ENCODE assay signal across 25 cellular contexts in genomic region chr1:115423776-115424175, GRCh38.
"Had no signal": no experiment of that assay in that cellular context is flagged by ENCODE, and none has a peak within 500 bp of the region (broad histone marks: within the 10 kb centered on the region; RNA-seq: fewer than 3 reads in every experiment).

No MANE protein-coding gene starts in this region.

- H3K27ac Mint-ChIP-seq: activated CD4-positive, alpha-beta T cell treated with anti-CD3 and anti-CD28 coated beads, Interleukin-2, amount 10 ng/mL, durations not matched to agents 7 days and 5 days; activated CD8-positive, alpha-beta T cell treated with anti-CD3 and anti-CD28 coated beads, Interleukin-2, amount 10 ng/mL, durations not matched to agents 7 days and 5 days; activated T-cell treated with anti-CD3 and anti-CD28 coated beads, Interleukin-2, amount 50 U/mL, for 24 hours; dendritic cell treated with granulocyte-macrophage colony-stimulating factor and Interleukin-4, amounts not matched to agents 40 ng/mL and 50 ng/mL, for 4 days; nephron had no signal

- H3K4me1 Mint-ChIP-seq: activated CD4-positive, alpha-beta T cell treated with anti-CD3 and anti-CD28 coated beads, Interleukin-2, amount 10 ng/mL, durations not matched to agents 7 days and 5 days; nephron had no signal

- H3K4me1 ChIP-seq: breast epithelium had no signal

- H3K27ac ChIP-seq: breast epithelium, left ventricle myocardium inferior, thyroid gland had no signal

- H3K27me3 Mint-ChIP-seq: dendritic cell treated with granulocyte-macrophage colony-stimulating factor and Interleukin-4, amounts not matched to agents 40 ng/mL and 50 ng/mL, for 4 days had no signal

- H3K36me3 ChIP-seq: breast epithelium, left ventricle myocardium inferior, thyroid gland had no signal

- DNase-seq: activated CD4-positive, alpha-beta T cell treated with anti-CD3 and anti-CD28 coated beads, Interleukin-2, amount 10 ng/mL, durations not matched to agents 7 days and 5 days; activated CD8-positive, alpha-beta T cell treated with anti-CD3 and anti-CD28 coated beads, Interleukin-2, amount 10 ng/mL, durations not matched to agents 7 days and 5 days; activated effector memory CD4-positive, alpha-beta T cell treated with Interleukin-2 at 50 U/mL for 16 hours; activated naive CD4-positive, alpha-beta T cell treated with anti-CD3 and anti-CD28 coated beads, Interleukin-2, amount 50 U/mL, for 16 hours; activated T-cell treated with anti-CD3 and anti-CD28 coated beads, Interleukin-2, amount 50 U/mL, for 24 hours; aorta; cerebellar nuclear complex; effector CD8-positive, alpha-beta T cell; kidney glomerular epithelial cell; left ventricle myocardium inferior; mammary epithelial cell; midbrain; nucleus accumbens; retina; stimulated activated CD4-positive, alpha-beta T cell treated with anti-CD3 and anti-CD28 coated beads, Interleukin-12 subunit alpha, Interleukin-12 subunit beta, amount 100 ng/mL, for 4 hours; stimulated activated CD4-positive, alpha-beta T cell treated with anti-CD3 and anti-CD28 coated beads, Interleukin-1b, Interleukin-23, amount 100 ng/mL, for 48 hours; stimulated activated CD8-positive, alpha-beta memory T cell treated with anti-CD3 and anti-CD28 coated beads, Interleukin-4, amount 100 ng/mL, for 48 hours; stimulated activated naive CD4-positive, alpha-beta T cell; T1000; thyroid gland had no signal

- H3K27me3 ChIP-seq: thyroid gland had no signal

- H3K4me3 ChIP-seq: breast epithelium, left ventricle myocardium inferior, thyroid gland had no signal

- FAIRE-seq: frontal cortex had no signal

- ATAC-seq: activated CD8-positive, alpha-beta T cell treated with anti-CD3 and anti-CD28 coated beads, Interleukin-2, amount 10 ng/mL, durations not matched to agents 7 days and 5 days; esophagus mucosa had no signal

- H3K4me3 Mint-ChIP-seq: activated CD4-positive, alpha-beta T cell treated with anti-CD3 and anti-CD28 coated beads, Interleukin-2, amount 10 ng/mL, durations not matched to agents 7 days and 5 days; activated CD8-positive, alpha-beta T cell treated with anti-CD3 and anti-CD28 coated beads, Interleukin-2, amount 10 ng/mL, durations not matched to agents 7 days and 5 days; activated T-cell treated with anti-CD3 and anti-CD28 coated beads, Interleukin-2, amount 50 U/mL, for 24 hours; dendritic cell treated with granulocyte-macrophage colony-stimulating factor and Interleukin-4, amounts not matched to agents 40 ng/mL and 50 ng/mL, for 4 days; nephron had no signal

- H3K9me3 Mint-ChIP-seq: activated CD4-positive, alpha-beta T cell treated with anti-CD3 and anti-CD28 coated beads, Interleukin-2, amount 10 ng/mL, durations not matched to agents 7 days and 5 days; activated T-cell treated with anti-CD3 and anti-CD28 coated beads, Interleukin-2, amount 50 U/mL, for 24 hours; dendritic cell treated with granulocyte-macrophage colony-stimulating factor and Interleukin-4, amounts not matched to agents 40 ng/mL and 50 ng/mL, for 4 days; nephron had no signal
